ENCODE assay signal across 19 cellular contexts in the genomic region with DNA sequence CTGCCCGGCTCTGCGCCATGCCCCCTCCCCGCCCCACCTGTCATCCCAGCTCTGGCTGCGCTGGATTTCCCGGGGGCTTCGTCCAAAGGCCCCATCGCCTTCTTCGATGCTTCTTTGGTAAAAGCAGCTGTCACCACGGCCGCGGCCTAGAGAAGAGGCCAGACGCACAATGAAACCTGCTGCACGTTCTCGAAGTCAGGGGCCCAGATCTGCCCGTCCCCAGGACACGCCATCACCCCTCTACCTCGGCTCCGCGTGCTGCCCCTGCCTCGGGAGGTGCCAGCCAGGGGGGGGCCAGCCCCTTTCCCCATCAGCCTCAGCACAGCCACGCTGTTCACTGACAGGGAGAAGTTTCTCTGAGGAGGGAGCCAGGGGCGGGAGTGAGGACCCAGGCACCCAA. TPM values are rescaled to one million over a fixed set of nuclear protein-coding genes. Genes with fewer than 3 reads are reported as not detected.
"Had no signal": no experiment of that assay in that cellular context is flagged by ENCODE, and none has a peak within 500 bp of the region (broad histone marks: within the 10 kb centered on the region; RNA-seq: fewer than 3 reads in every experiment).

No MANE protein-coding gene starts in this region.

- H3K27me3 ChIP-seq: colonic mucosa, esophagus squamous epithelium, left lung, right atrium auricular region had no signal

- FAIRE-seq: keratinocyte, small intestine had no signal

- DNase-seq: colonic mucosa; dermis blood vessel endothelial cell; esophagus squamous epithelium; immature natural killer cell; lower lobe of right lung; mesenchymal stem cell; midbrain; small intestine; stimulated activated CD4-positive, alpha-beta T cell treated with anti-CD3 and anti-CD28 coated beads, Interleukin-12 subunit alpha, Interleukin-12 subunit beta, amount 100 ng/mL, for 4 hours; stimulated activated naive CD4-positive, alpha-beta T cell treated with Interleukin-2 at 50 U/mL for 16 hours had no signal

- H3K4me3 Mint-ChIP-seq: immature natural killer cell; natural killer cell treated with Interleukin-12 subunit alpha and Interleukin-12 subunit beta and Interleukin-15 and Interleukin-18, amount 100 ng/mL, for 72 hours; type B pancreatic cell had no signal

- H3K9me3 ChIP-seq: colonic mucosa, esophagus squamous epithelium, left lung, lower lobe of right lung, right atrium auricular region had no signal

- H3K27me3 Mint-ChIP-seq: natural killer cell treated with Interleukin-12 subunit alpha and Interleukin-12 subunit beta and Interleukin-15 and Interleukin-18, amount 100 ng/mL, for 72 hours; type B pancreatic cell had no signal

- H3K9me3 Mint-ChIP-seq: immature natural killer cell; natural killer cell treated with Interleukin-12 subunit alpha and Interleukin-12 subunit beta and Interleukin-15 and Interleukin-18, amount 100 ng/mL, for 72 hours; type B pancreatic cell had no signal

- H3K36me3 Mint-ChIP-seq: natural killer cell treated with Interleukin-12 subunit alpha and Interleukin-12 subunit beta and Interleukin-15 and Interleukin-18, amount 100 ng/mL, for 72 hours had no signal

- H3K4me3 ChIP-seq: colonic mucosa, esophagus squamous epithelium, left lung, lower lobe of right lung, right atrium auricular region had no signal

- ATAC-seq: lower lobe of right lung; natural killer cell treated with Interleukin-12 subunit alpha and Interleukin-12 subunit beta and Interleukin-15 and Interleukin-18, amount 100 ng/mL, for 72 hours had no signal

- H3K27ac Mint-ChIP-seq: immature natural killer cell; natural killer cell treated with Interleukin-12 subunit alpha and Interleukin-12 subunit beta and Interleukin-15 and Interleukin-18, amount 100 ng/mL, for 72 hours; type B pancreatic cell had no signal

- H3K27ac ChIP-seq: colonic mucosa, esophagus squamous epithelium, left lung, lower lobe of right lung had no signal

RNA-seq across cellular contexts. Expression of a gene that starts 31.0 kb away (rescaled TPM):
- total RNA-seq: dermis blood vessel endothelial cell; epithelial cell of proximal tubule; esophagus squamous epithelium; left lung; lower lobe of right lung; natural killer cell treated with Interleukin-12 subunit alpha and Interleukin-12 subunit beta and Interleukin-15 and Interleukin-18, amount 100 ng/mL, for 72 hours; osteocyte; pulmonary artery endothelial cell; right atrium auricular region had no signal

RNA-seq across cellular contexts. Expression of a gene that starts 33.0 kb away (rescaled TPM):
- total RNA-seq: cerebellum; colonic mucosa; dermis blood vessel endothelial cell; epithelial cell of proximal tubule; esophagus squamous epithelium; left lung; lower lobe of right lung; natural killer cell treated with Interleukin-12 subunit alpha and Interleukin-12 subunit beta and Interleukin-15 and Interleukin-18, amount 100 ng/mL, for 72 hours; osteocyte; pulmonary artery endothelial cell; right atrium auricular region had no signal
